9 cellular contexts compared by ENCODE assay signal in the genomic region with DNA sequence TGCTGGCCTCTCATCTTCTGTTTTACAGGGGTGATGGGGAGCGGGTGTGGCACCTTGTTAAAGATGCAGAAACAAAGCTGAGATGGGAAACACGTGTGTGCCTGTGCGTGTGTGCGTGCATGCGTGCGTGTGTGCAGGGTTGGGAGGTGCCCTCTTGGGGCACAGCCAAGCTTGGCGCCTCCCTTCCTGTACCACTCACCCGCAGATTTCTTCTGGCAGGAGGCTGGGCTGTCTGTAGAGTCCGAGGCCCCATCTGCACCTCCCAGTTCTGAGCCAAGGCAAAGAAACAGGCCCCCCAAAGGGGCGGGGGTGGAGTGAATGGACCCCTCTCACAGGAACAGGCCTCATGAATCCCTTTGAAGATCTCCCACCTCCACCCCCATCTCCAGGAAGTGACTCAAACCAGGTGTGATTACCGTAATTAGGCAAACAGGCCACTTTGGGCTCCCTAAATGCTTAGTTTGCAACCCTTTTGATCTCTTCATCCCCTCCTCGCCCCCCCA. TPM values are rescaled to one million over a fixed set of nuclear protein-coding genes. Genes with fewer than 3 reads are reported as not detected.
A peak's percentile ranks its signal among the peaks of the same experiment; 100 is the strongest.
DNase-seq lines count a peak whose midpoint lies in the region; ATAC-seq and TF ChIP-seq lines count a peak whose summit lies in the region.
"Had no signal": no experiment of that assay in that cellular context is flagged by ENCODE, and none has a peak within 500 bp of the region (broad histone marks: within the 10 kb centered on the region; RNA-seq: fewer than 3 reads in every experiment).

No MANE protein-coding gene starts in this region.

- H3K4me3 ChIP-seq in A673 (ENCODE audit: low read depth, low read length, poor library complexity, severe bottlenecking): no peak overlapping the region

- H3K4me1 ChIP-seq in A673 (ENCODE audit: insufficient read depth, low read length, poor library complexity, severe bottlenecking): no peaks in the 10 kb centered on the region

- no peaks in the 10 kb centered on the region for H3K27me3 Mint-ChIP-seq in activated CD8-positive, alpha-beta T cell treated with anti-CD3 and anti-CD28 coated beads for 36 hours

- peak overlapping the region; percentile 74 for H3K4me3 Mint-ChIP-seq in activated CD8-positive, alpha-beta T cell treated with anti-CD3 and anti-CD28 coated beads for 36 hours

- CTCF ChIA-PET in activated CD8-positive, alpha-beta T cell treated with anti-CD3 and anti-CD28 coated beads for 36 hours (lab: Charles Lee): interaction anchor here (0.9 to 11.0 kb wide), 5 partner anchors 9 to 80 kb away, joined by 3 to 158 read pairs (median 3); no protein-coding TSS in a partner anchor
- CTCF ChIA-PET in A673 (lab: Charles Lee): no interaction called here

- no peak for TF ChIP-seq CTCF in activated CD8-positive, alpha-beta T cell treated with anti-CD3 and anti-CD28 coated beads for 36 hours (IDR thresholded peaks at IDR 0.05)
- no peak for TF ChIP-seq CTCF in A673 (conservative IDR thresholded peaks at IDR 0.05; ENCODE audit: low read depth, low read length)

- ATAC-seq in activated CD8-positive, alpha-beta T cell treated with anti-CD3 and anti-CD28 coated beads for 36 hours: peak; percentile 91
- no peak for ATAC-seq in GM21447 (IDR thresholded peaks at IDR 0.05; ENCODE audit: unreplicated experiment)
- ATAC-seq in GM19467 (IDR thresholded peaks at IDR 0.05; ENCODE audit: unreplicated experiment): no peak

- H3K36me3 Mint-ChIP-seq in activated CD8-positive, alpha-beta T cell treated with anti-CD3 and anti-CD28 coated beads for 36 hours (ENCODE audit: low read depth): peaks cover 10% of the 10 kb centered on the region

- H3K9me3 Mint-ChIP-seq in activated CD8-positive, alpha-beta T cell treated with anti-CD3 and anti-CD28 coated beads for 36 hours: peaks cover 2% of the 10 kb centered on the region

- peaks cover 59% of the 10 kb centered on the region for H3K4me1 Mint-ChIP-seq in activated CD8-positive, alpha-beta T cell treated with anti-CD3 and anti-CD28 coated beads for 36 hours (ENCODE audit: low read depth)

- H3K27me3 ChIP-seq in A673 (replicated peaks; ENCODE audit: insufficient read depth, low read depth, low read length, poor library complexity): no peaks in the 10 kb centered on the region

- peak; percentile 71 for DNase-seq in DMS 273 (lab: John Stamatoyannopoulos, UW; ENCODE audit: unreplicated experiment)
- DNase-seq in DMS 273 treated with DMSO at 0.1 percent for 48 hours (lab: John Stamatoyannopoulos, UW): no peak
- peak; percentile 98 for DNase-seq in activated CD8-positive, alpha-beta T cell treated with anti-CD3 and anti-CD28 coated beads for 36 hours
- DNase-seq in fibroblast of gingiva (ENCODE audit: low read depth): peak; percentile 69
- DNase-seq in stimulated activated CD8-positive, alpha-beta memory T cell treated with anti-CD3 and anti-CD28 coated beads, Interleukin-15, amount 100 ng/mL, for 24 hours (ENCODE audit: low read depth): peak; percentile 52
- no peak for DNase-seq in A673 (ENCODE audit: low spot score)

- no TSS peak for BruUV-seq in A673 (replicated peaks; lab: Mats Ljungman, UMichigan)

- H3K27ac ChIP-seq in A673 (ENCODE audit: low read depth, low read length, poor library complexity, severe bottlenecking): no peak overlapping the region
- H3K27ac ChIP-seq: 22Rv1 had no signal

- H3K36me3 ChIP-seq in A673 (ENCODE audit: insufficient read depth, low read length, poor library complexity, severe bottlenecking): no peaks in the 10 kb centered on the region

- intact Hi-C loops in activated CD8-positive, alpha-beta T cell treated with anti-CD3 and anti-CD28 coated beads for 36 hours (cut with micrococcal nuclease): loop anchor here (5.0 kb wide), 2 partner anchors 37 to 52 kb away; no protein-coding TSS in a partner anchor
- intact Hi-C loops in A673 (cut with micrococcal nuclease; ENCODE audit: unreplicated experiment): no loop called here

- no peaks in the 10 kb centered on the region for H3K9me3 ChIP-seq in A673 (ENCODE audit: low read depth, low read length, poor library complexity, severe bottlenecking)

- POLR2A ChIA-PET in activated CD8-positive, alpha-beta T cell treated with anti-CD3 and anti-CD28 coated beads for 36 hours (lab: Charles Lee): interaction anchor here (0.7 to 3.6 kb wide), 8 partner anchors 10 to 73 kb away, joined by 3 to 26 read pairs (median 4); no protein-coding TSS in a partner anchor
- POLR2A ChIA-PET in A673 (lab: Charles Lee; ENCODE audit: low non-redundant PET): no interaction called here

- H3K27ac Mint-ChIP-seq in activated CD8-positive, alpha-beta T cell treated with anti-CD3 and anti-CD28 coated beads for 36 hours: peak overlapping the region; percentile 98

RNA-seq across cellular contexts. Expression of gene TNS4, which starts 20.9 kb away (rescaled TPM):
- 1 to 10 TPM; 5.8 to 6.3 TPM for total RNA-seq in activated CD8-positive, alpha-beta T cell treated with anti-CD3 and anti-CD28 coated beads for 36 hours
- total RNA-seq in A673 (2021): not detected in 2 replicates

RNA-seq across cellular contexts. Expression of gene IGFBP4, which starts 37.3 kb away (rescaled TPM):
- 10 to 100 TPM; 10.7 to 11.6 TPM for total RNA-seq in activated CD8-positive, alpha-beta T cell treated with anti-CD3 and anti-CD28 coated beads for 36 hours
- 4.8 and 6.5 TPM in 2 replicates for total RNA-seq in A673 (2021)

Comparison
In these comparisons a context has a peak if more than half of its experiments do, and no peak if none do; other contexts are left out.
1. DNase-seq: peak in DMS 273 (single experiment), activated CD8-positive, alpha-beta T cell treated with anti-CD3 and anti-CD28 coated beads for 36 hours (single experiment), fibroblast of gingiva (single experiment) and stimulated activated CD8-positive, alpha-beta memory T cell treated with anti-CD3 and anti-CD28 coated beads, Interleukin-15, amount 100 ng/mL, for 24 hours (single experiment); none in DMS 273 treated with DMSO at 0.1 percent for 48 hours (single experiment) and A673 (single experiment).